Comparison of ENCODE assay signal across 10 cellular contexts in genomic region chr12:88553941-88554658, GRCh38. TPM values are rescaled to one million over a fixed set of nuclear protein-coding genes. Genes with fewer than 3 reads are reported as not detected.
A peak's percentile ranks its signal among the peaks of the same experiment; 100 is the strongest.
DNase-seq lines count a peak whose midpoint lies in the region; ATAC-seq and TF ChIP-seq lines count a peak whose summit lies in the region.
"Had no signal": no experiment of that assay in that cellular context is flagged by ENCODE, and none has a peak within 500 bp of the region (broad histone marks: within the 10 kb centered on the region; RNA-seq: fewer than 3 reads in every experiment).

No MANE protein-coding gene starts in this region.

- H3K27ac ChIP-seq in SJCRH30 (peak overlapping the region; percentile 7; the same call in 1 of the 2 replicates), right cardiac atrium (ENCODE audit: low read length) (peak overlapping the region; percentile 58), upper lobe of right lung (peak overlapping the region; percentile 42), Karpas-422 (ENCODE audit: low read length) (no peak overlapping the region)

- H3K79me2 ChIP-seq in Karpas-422 (ENCODE audit: low read length): no peaks in the 10 kb centered on the region

- no peaks in the 10 kb centered on the region for H3K27me3 ChIP-seq in SJCRH30
- no peaks in the 10 kb centered on the region for H3K27me3 ChIP-seq in right cardiac atrium (ENCODE audit: control insufficient read depth, insufficient read depth)
- no peaks in the 10 kb centered on the region for H3K27me3 ChIP-seq in upper lobe of right lung
- no peaks in the 10 kb centered on the region for H3K27me3 ChIP-seq in Karpas-422 (ENCODE audit: low read length)

- 0 out of 2 replicates have a peak overlapping the region, but pooled peaks have one; percentile 2 for H3K4me3 ChIP-seq in SJCRH30
- no peak overlapping the region for H3K4me3 ChIP-seq in right cardiac atrium (ENCODE audit: low read length)
- no peak overlapping the region for H3K4me3 ChIP-seq in upper lobe of right lung
- H3K4me3 ChIP-seq in Karpas-422 (ENCODE audit: low read length): no peak overlapping the region

- intact Hi-C loops in right cardiac atrium (cut with DNase I): no loop called here
- intact Hi-C loops in upper lobe of right lung (cut with DNase I): no loop called here

- DNase-seq in NCI-H1048 (lab: John Stamatoyannopoulos, UW) (peak; percentile 9), SJCRH30 (peak; percentile 65 to 84), right cardiac atrium (no peak), upper lobe of right lung (no peak), Karpas-422 (no peak)
- DNase-seq: erythroblast had no signal

- 15% methylated on average over 3 of the region's 3 CpGs for WGBS in right cardiac atrium

- peaks cover 26% of the 10 kb centered on the region for H3K4me1 ChIP-seq in SJCRH30
- H3K4me1 ChIP-seq in right cardiac atrium (ENCODE audit: control insufficient read depth, insufficient read depth, low read length): peaks cover 1% of the 10 kb centered on the region
- peaks cover 53% of the 10 kb centered on the region for H3K4me1 ChIP-seq in upper lobe of right lung
- no peaks in the 10 kb centered on the region for H3K4me1 ChIP-seq in Karpas-422 (ENCODE audit: low read length)

- no peaks in the 10 kb centered on the region for H4K20me1 ChIP-seq in Karpas-422 (ENCODE audit: insufficient read depth, low read depth, low read length)

- H3K36me3 ChIP-seq in SJCRH30 (no peaks in the 10 kb centered on the region), upper lobe of right lung (no peaks in the 10 kb centered on the region), Karpas-422 (ENCODE audit: insufficient read depth, low read length) (no peaks in the 10 kb centered on the region)

- H3K4me2 ChIP-seq in Karpas-422 (ENCODE audit: low read depth, low read length, poor library complexity, severe bottlenecking): no peak overlapping the region

- TF ChIP-seq CTCF in upper lobe of right lung (IDR thresholded peaks at IDR 0.05): no peak

- H3K9me3 ChIP-seq in SJCRH30 (replicated peaks): no peaks in the 10 kb centered on the region
- no peaks in the 10 kb centered on the region for H3K9me3 ChIP-seq in right cardiac atrium (ENCODE audit: control insufficient read depth, low read length)
- H3K9me3 ChIP-seq in upper lobe of right lung: no peaks in the 10 kb centered on the region
- H3K9me3 ChIP-seq in Karpas-422 (ENCODE audit: low read length): no peaks in the 10 kb centered on the region

- H3K9ac ChIP-seq in Karpas-422 (ENCODE audit: low read length): no peak overlapping the region

- ATAC-seq in right cardiac atrium (peak; percentile 76 to 84), upper lobe of right lung (peak; percentile 64), HG03175 (IDR thresholded peaks at IDR 0.05; ENCODE audit: unreplicated experiment) (no peak), HG02571 (IDR thresholded peaks at IDR 0.05; ENCODE audit: unreplicated experiment) (no peak), GM19452 (IDR thresholded peaks at IDR 0.05; ENCODE audit: unreplicated experiment) (no peak)

- H3K9me2 ChIP-seq in Karpas-422 (replicated peaks; ENCODE audit: insufficient read depth, low read length): no peaks in the 10 kb centered on the region

- no peak overlapping the region for H2AFZ ChIP-seq in Karpas-422 (ENCODE audit: low read length)

RNA-seq across cellular contexts. Expression of gene KITLG, which starts 26.2 kb away (rescaled TPM):
- 13.2 and 14.5 TPM in 2 replicates for total RNA-seq in SJCRH30 (2014; rRNA removed; shearing (Covaris generic))
- total RNA-seq in right cardiac atrium: 1 to 10 TPM; 5.0 to 8.0 (median 7.5) TPM
- polyA plus RNA-seq in right cardiac atrium: 3.3 TPM
- total RNA-seq in upper lobe of right lung: 68.1 TPM
- not detected in 2 replicates for total RNA-seq in Karpas-422 (2014; rRNA removed; shearing (Covaris generic); ENCODE audit: low replicate concordance)
- total RNA-seq: T-helper 1 cell treated with Interleukin-12 subunit alpha and Interleukin-12 subunit beta and Interleukin-4 antibody, amounts not matched to agents 30 ng/mL and 1 ng/mL, for 36 hours had no signal

Comparison
In these comparisons a context has a peak if more than half of its experiments do, and no peak if none do; other contexts are left out.
1. DNase-seq: peak in NCI-H1048 (single experiment) and SJCRH30 (2 of 2); none in right cardiac atrium (0 of 3), upper lobe of right lung (single experiment) and Karpas-422 (single experiment).
2. ATAC-seq: peak in right cardiac atrium (2 of 2) and upper lobe of right lung (single experiment); none in HG03175 (single experiment), HG02571 (single experiment) and GM19452 (single experiment).